1 cellular context compared by ENCODE assay signal in the genomic region with DNA sequence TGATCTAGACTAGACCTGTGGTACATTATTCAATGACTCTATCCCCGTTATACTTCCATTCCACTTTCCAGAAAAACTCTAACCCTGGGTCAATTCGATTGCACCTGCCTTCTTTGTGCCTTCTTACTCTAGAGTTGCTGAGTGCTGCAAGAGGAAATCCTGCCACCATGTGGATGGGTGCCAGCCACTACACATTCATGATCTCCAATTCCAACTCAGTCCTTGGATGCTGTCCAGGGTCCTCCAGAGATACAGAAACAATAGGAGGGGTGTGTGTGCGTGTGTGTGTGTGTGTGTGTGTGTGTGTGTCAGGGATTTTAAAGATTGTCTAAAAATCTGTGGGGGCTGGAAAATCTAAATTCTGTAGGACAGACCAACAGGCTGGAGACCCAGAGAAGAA.
TF ChIP-seq lines count a peak whose summit lies in the region.

No MANE protein-coding gene starts in this region.

TF ChIP-seq in K562, 482 proteins besides CTCF, POLR2A, EP300 and RAD21 (continued from another document):
- TF ChIP-seq KDM5B (IDR thresholded peaks at IDR 0.05; ENCODE audit: insufficient replicate concordance, low read depth, low read length) = no peak
TF ChIP-seq in K562: peak in this region for 10.
